In genomic region chr18:21980744-21981143, GRCh38 we compare ENCODE assay signal across 17 cellular contexts.
DNase-seq lines count a peak whose midpoint lies in the region; ATAC-seq and TF ChIP-seq lines count a peak whose summit lies in the region.
"Had no signal": no experiment of that assay in that cellular context is flagged by ENCODE, and none has a peak within 500 bp of the region (broad histone marks: within the 10 kb centered on the region; RNA-seq: fewer than 3 reads in every experiment).

No MANE protein-coding gene starts in this region.

- H2BK5ac ChIP-seq in mesendoderm (ENCODE audit: low read length): no peak overlapping the region

- BruUV-seq in Caco-2 (replicated peaks; lab: Mats Ljungman, UMichigan) (no TSS peak), PC-3 (replicated peaks; lab: Mats Ljungman, UMichigan) (no TSS peak)

- H3K27ac ChIP-seq in mesendoderm (ENCODE audit: low read depth, low read length) (peak overlapping the region; percentile 83), PC-3 (ENCODE audit: low read length) (no peak overlapping the region), aorta (ENCODE audit: low read depth in 1 of 2, low read length in 2 of 2) (no peak overlapping the region)
- H3K27ac ChIP-seq: Peyer's patch had no signal

- no peaks in the 10 kb centered on the region for H3K79me1 ChIP-seq in mesendoderm (ENCODE audit: low read length)

- peak overlapping the region; percentile 66 for H3K4me3 Mint-ChIP-seq in Caco-2 (ENCODE audit: unreplicated experiment)
- H3K4me3 Mint-ChIP-seq: B cell had no signal

- H2BK15ac ChIP-seq in mesendoderm (replicated peaks; ENCODE audit: low read depth): no peak overlapping the region

- H3K36me3 Mint-ChIP-seq in Caco-2 (ENCODE audit: insufficient read depth, unreplicated experiment): peaks cover 16% of the 10 kb centered on the region

- H3K27me3 ChIP-seq in Caco-2 (replicated peaks; ENCODE audit: control insufficient read depth, insufficient read depth, low read length) (no peaks in the 10 kb centered on the region), mesendoderm (ENCODE audit: insufficient read depth, low read length, poor library complexity) (no peaks in the 10 kb centered on the region), PC-3 (ENCODE audit: low read length) (no peaks in the 10 kb centered on the region), aorta (ENCODE audit: control insufficient read depth in 1 of 2, insufficient read depth in 2 of 2, low read length in 1 of 2) (no peaks in the 10 kb centered on the region)
- H3K27me3 ChIP-seq: Peyer's patch had no signal

- no peak for ATAC-seq in PC-3
- no peak for ATAC-seq in aorta (ENCODE audit: low FRiP score)
- ATAC-seq in HG03025 (IDR thresholded peaks at IDR 0.05; ENCODE audit: low FRiP score, unreplicated experiment): no peak
- ATAC-seq: GM12878 had no signal

- no peaks in the 10 kb centered on the region for H3K9me2 ChIP-seq in PC-3 (replicated peaks; ENCODE audit: low read length)

- POLR2A ChIA-PET in Caco-2 (lab: Charles Lee) (interaction anchor here (0.6 to 2.6 kb wide), 4 partner anchors 10 to 64 kb away, joined by 3 to 19 read pairs (median 4); no protein-coding TSS in a partner anchor), PC-3 (lab: Charles Lee; ENCODE audit: unreplicated experiment) (interaction anchor here (0.6 kb wide), 1 partner anchor 102 kb away, joined by 3 read pairs; no protein-coding TSS in a partner anchor)

- H3K27ac Mint-ChIP-seq in Caco-2 (ENCODE audit: unreplicated experiment): peak overlapping the region; percentile 86
- H3K27ac Mint-ChIP-seq: B cell had no signal

- H3F3A ChIP-seq in PC-3 (ENCODE audit: low read length, unreplicated experiment): no peaks in the 10 kb centered on the region

- H3K79me2 ChIP-seq in mesendoderm (ENCODE audit: control insufficient read depth, insufficient read depth, low read length) (no peaks in the 10 kb centered on the region), PC-3 (ENCODE audit: low read length) (no peaks in the 10 kb centered on the region)

- no peak overlapping the region for H3K23ac ChIP-seq in mesendoderm (ENCODE audit: low read length)

- DNase-seq in Caco-2 (peak; percentile 82 to 89), HuH-7.5 (ENCODE audit: low spot score) (peak; percentile 48), left kidney (ENCODE audit: low read depth, low spot score) (peak; percentile 30), mesendoderm (peak; percentile 19), PC-3 (no peak), GDM1 (lab: John Stamatoyannopoulos, UW) (no peak), aorta (no peak)
- DNase-seq: GOT3, IMR-90, Kasumi-1, NCI-H1092 treated with DMSO at 0.1 percent for 48 hours, NCI-H146, NCI-H2081 treated with DMSO at 0.1 percent for 48 hours, Peyer's patch had no signal

- intact Hi-C loops in Caco-2 (cut with micrococcal nuclease; ENCODE audit: unreplicated experiment): loop anchor here (1.0 to 5.0 kb wide), 2 partner anchors 11 to 42 kb away; no protein-coding TSS in a partner anchor
- intact Hi-C loops in PC-3 (cut with micrococcal nuclease): no loop called here
- intact Hi-C loops in aorta (cut with DNase I): no loop called here

- H3K18ac ChIP-seq in mesendoderm (ENCODE audit: low read length): peak overlapping the region; percentile 83

- WGBS in mesendoderm (ENCODE audit: extremely low coverage, insufficient coverage, low lambda C conversion rate): no CpG with 5 or more reads among the region's 5 CpGs
- 64 to 65% methylated on average over 5 of the region's 5 CpGs for WGBS in aorta, 2 donors

- no peak overlapping the region for H3K4me2 ChIP-seq in mesendoderm (ENCODE audit: low read length)
- no peak overlapping the region for H3K4me2 ChIP-seq in PC-3 (ENCODE audit: low read length)

- no peak overlapping the region for H2AFZ ChIP-seq in PC-3 (ENCODE audit: low read length)

- no peak overlapping the region for H2AK5ac ChIP-seq in mesendoderm (ENCODE audit: low read length)

- H2BK120ac ChIP-seq in mesendoderm (ENCODE audit: low read depth, low read length): peak overlapping the region; percentile 88

- CTCF ChIA-PET in Caco-2 (lab: Charles Lee): interaction anchor here (0.6 to 2.7 kb wide), 5 partner anchors 10 to 781 kb away, joined by 3 to 12 read pairs (median 3); no protein-coding TSS in a partner anchor
- CTCF ChIA-PET in PC-3 (lab: Charles Lee): no interaction called here

- peaks cover 15% of the 10 kb centered on the region for H3K9me3 Mint-ChIP-seq in Caco-2 (ENCODE audit: unreplicated experiment)

- H3K4me1 ChIP-seq in Caco-2: peaks cover 45% of the 10 kb centered on the region
- H3K4me1 ChIP-seq in mesendoderm (ENCODE audit: control insufficient read depth, low read depth, low read length): peaks cover 5% of the 10 kb centered on the region
- H3K4me1 ChIP-seq in PC-3 (ENCODE audit: insufficient read depth, low read length): no peaks in the 10 kb centered on the region
- no peaks in the 10 kb centered on the region for H3K4me1 ChIP-seq in aorta (ENCODE audit: control insufficient read depth in 1 of 2, insufficient read depth in 2 of 2, low read length in 2 of 2)
- H3K4me1 ChIP-seq: Peyer's patch had no signal

- H3K36me3 ChIP-seq in Caco-2 (ENCODE audit: control insufficient read depth, insufficient read depth, low read length): no peaks in the 10 kb centered on the region
- H3K36me3 ChIP-seq in mesendoderm (ENCODE audit: control insufficient read depth, insufficient read depth, low read length): no peaks in the 10 kb centered on the region
- no peaks in the 10 kb centered on the region for H3K36me3 ChIP-seq in PC-3 (ENCODE audit: low read depth, low read length)
- no peaks in the 10 kb centered on the region for H3K36me3 ChIP-seq in aorta (ENCODE audit: control insufficient read depth in 1 of 2, insufficient read depth in 2 of 2, low read length in 1 of 2)
- H3K36me3 ChIP-seq: Peyer's patch had no signal

- peak overlapping the region; percentile 10 for H3K56ac ChIP-seq in mesendoderm (ENCODE audit: low read length)

- no peak overlapping the region for H4K5ac ChIP-seq in mesendoderm (ENCODE audit: low read length)

- H4K8ac ChIP-seq in mesendoderm (ENCODE audit: low read depth, low read length): no peak overlapping the region

- H3K4me3 ChIP-seq in Caco-2 (ENCODE audit: low read depth, low read length): no peak overlapping the region
- H3K4me3 ChIP-seq in mesendoderm (ENCODE audit: low read length): no peak overlapping the region
- no peak overlapping the region for H3K4me3 ChIP-seq in PC-3 (ENCODE audit: low read length)
- no peak overlapping the region for H3K4me3 ChIP-seq in aorta (ENCODE audit: low read length in 2 of 2)
- H3K4me3 ChIP-seq: GM12878, Peyer's patch had no signal

- H3K9ac ChIP-seq in mesendoderm (ENCODE audit: low read length) (no peak overlapping the region), PC-3 (ENCODE audit: low read length) (no peak overlapping the region)

- TF ChIP-seq CTCF in Caco-2 (IDR thresholded peaks at IDR 0.05; ENCODE audit: insufficient read depth in 1 of 2, low read depth in 1 of 2, low read length in 1 of 2, severe bottlenecking in 1 of 2, unreplicated experiment in 1 of 2) (no peak), PC-3 (conservative IDR thresholded peaks at IDR 0.05; ENCODE audit: low read depth, low read length) (no peak)

- no peaks in the 10 kb centered on the region for H3K27me3 Mint-ChIP-seq in Caco-2 (ENCODE audit: insufficient read depth, unreplicated experiment)
- H3K27me3 Mint-ChIP-seq: B cell had no signal

- no peak overlapping the region for H3K4ac ChIP-seq in mesendoderm (ENCODE audit: low read depth, low read length)

- H3K9me3 ChIP-seq in Caco-2 (no peaks in the 10 kb centered on the region), PC-3 (ENCODE audit: low read length) (no peaks in the 10 kb centered on the region), aorta (ENCODE audit: control insufficient read depth, low read length) (no peaks in the 10 kb centered on the region)
- H3K9me3 ChIP-seq: Peyer's patch had no signal

- H4K20me1 ChIP-seq in PC-3 (ENCODE audit: low read length): no peaks in the 10 kb centered on the region

- peaks cover 37% of the 10 kb centered on the region for H3K4me1 Mint-ChIP-seq in Caco-2 (ENCODE audit: low read depth, unreplicated experiment)
- H3K4me1 Mint-ChIP-seq: B cell had no signal

Comparison
In these comparisons a context has a peak if more than half of its experiments do, and no peak if none do; other contexts are left out.
1. DNase-seq: peak in Caco-2 (2 of 2), HuH-7.5 (single experiment), left kidney (single experiment) and mesendoderm (single experiment); none in PC-3 (single experiment), GDM1 (single experiment) and aorta (0 of 2).